ENCODE assay signal across 14 cellular contexts in the genomic region with DNA sequence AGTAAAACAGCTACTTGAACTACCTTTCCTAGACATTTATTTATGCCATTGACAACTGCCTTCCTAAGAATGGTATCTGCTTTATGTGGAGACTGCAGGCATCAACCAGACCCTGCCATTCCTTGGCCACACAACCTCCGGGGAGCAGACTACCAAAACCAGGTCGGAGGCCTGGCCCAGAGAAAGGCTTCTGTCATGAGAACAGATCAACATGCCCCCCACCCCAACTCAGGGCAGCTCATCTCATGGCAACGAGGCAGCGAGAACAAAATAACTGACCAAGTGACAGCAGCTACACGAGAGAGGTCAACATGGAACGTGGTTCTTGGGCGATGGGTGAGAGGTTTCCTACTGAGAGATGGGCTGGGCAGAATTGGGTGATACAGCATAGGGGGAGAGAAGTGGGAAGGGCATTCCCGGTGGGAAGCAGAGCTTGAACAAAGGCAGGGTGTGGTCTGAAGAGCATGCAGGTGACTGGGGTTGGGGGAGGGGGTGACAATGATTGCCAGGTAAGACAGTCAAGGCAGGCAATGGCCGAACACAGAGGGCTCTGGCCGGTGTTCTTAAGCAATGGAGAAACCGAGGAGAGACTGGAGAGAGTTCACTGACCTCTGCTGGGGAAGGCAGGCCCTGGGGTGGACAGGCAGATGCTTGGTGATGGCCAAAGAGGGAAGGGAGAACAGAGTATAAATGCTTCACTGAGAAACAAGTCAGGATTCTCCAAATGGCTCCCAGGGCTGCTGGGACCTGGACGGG. TPM values are rescaled to one million over a fixed set of nuclear protein-coding genes. Genes with fewer than 3 reads are reported as not detected.
DNase-seq lines count a peak whose midpoint lies in the region; ATAC-seq, FAIRE-seq and TF ChIP-seq lines count a peak whose summit lies in the region.
"Had no signal": no experiment of that assay in that cellular context is flagged by ENCODE, and none has a peak within 500 bp of the region (broad histone marks: within the 10 kb centered on the region; RNA-seq: fewer than 3 reads in every experiment).

No MANE protein-coding gene starts in this region.

- H3K9me3 ChIP-seq in lower lobe of right lung = no peaks in the 10 kb centered on the region
- no peaks in the 10 kb centered on the region for H3K9me3 ChIP-seq in testis
- H3K9me3 ChIP-seq: neutrophil, tibial nerve had no signal

- no peak for ATAC-seq in lower lobe of right lung
- ATAC-seq in stimulated activated memory B cell treated with anti-CD40 and anti-IgM and Interleukin-4, amounts not matched to agents 10 μg/mL and 1 μg/mL and 100 μg/mL, for 72 hours = no peak

- peak; percentile 52 for FAIRE-seq in bronchial epithelial cell (lab: Jason Lieb, UNC)

- no peaks in the 10 kb centered on the region for H3K27me3 Mint-ChIP-seq in T-helper 2 cell treated with Interferon-gamma antibody and Interleukin-4, amounts not matched to agents 5 μg/mL and 100 μg/mL, for 36 hours (ENCODE audit: low read depth)
- no peaks in the 10 kb centered on the region for H3K27me3 Mint-ChIP-seq in stimulated activated memory B cell treated with anti-CD40 and anti-IgM and Interleukin-4, amounts not matched to agents 10 μg/mL and 1 μg/mL and 100 μg/mL, for 72 hours

- no peak overlapping the region for H3K4me3 Mint-ChIP-seq in T-helper 2 cell treated with Interferon-gamma antibody and Interleukin-4, amounts not matched to agents 5 μg/mL and 100 μg/mL, for 36 hours
- H3K4me3 Mint-ChIP-seq in stimulated activated memory B cell treated with anti-CD40 and anti-IgM and Interleukin-4, amounts not matched to agents 10 μg/mL and 1 μg/mL and 100 μg/mL, for 72 hours = no peak overlapping the region

- peak overlapping the region; percentile 72 for H3K27ac ChIP-seq in lower lobe of right lung
- no peak overlapping the region for H3K27ac ChIP-seq in testis
- H3K27ac ChIP-seq: 22Rv1 had no signal

- TF ChIP-seq CTCF in bronchial epithelial cell (IDR thresholded peaks at IDR 0.05; ENCODE audit: insufficient read depth, low read length, severe bottlenecking) = no peak
- no peak for TF ChIP-seq CTCF in lower lobe of right lung (IDR thresholded peaks at IDR 0.05)
- no peak for TF ChIP-seq CTCF in testis (IDR thresholded peaks at IDR 0.05)

- H3K4me1 Mint-ChIP-seq in T-helper 2 cell treated with Interferon-gamma antibody and Interleukin-4, amounts not matched to agents 5 μg/mL and 100 μg/mL, for 36 hours (ENCODE audit: low read depth) = peaks cover 58% of the 10 kb centered on the region
- H3K4me1 Mint-ChIP-seq in stimulated activated memory B cell treated with anti-CD40 and anti-IgM and Interleukin-4, amounts not matched to agents 10 μg/mL and 1 μg/mL and 100 μg/mL, for 72 hours = peaks cover 92% of the 10 kb centered on the region

- peaks cover 18% of the 10 kb centered on the region for H3K36me3 ChIP-seq in bronchial epithelial cell (ENCODE audit: control insufficient read depth, insufficient read depth, low read length)
- H3K36me3 ChIP-seq in lower lobe of right lung = peaks cover 31% of the 10 kb centered on the region
- no peaks in the 10 kb centered on the region for H3K36me3 ChIP-seq in testis (ENCODE audit: low read depth, missing control alignments)
- H3K36me3 ChIP-seq: neutrophil had no signal

- H3K4me1 ChIP-seq in lower lobe of right lung (peaks cover 83% of the 10 kb centered on the region), testis (peaks cover 40% of the 10 kb centered on the region)

- H3K36me3 Mint-ChIP-seq in T-helper 2 cell treated with Interferon-gamma antibody and Interleukin-4, amounts not matched to agents 5 μg/mL and 100 μg/mL, for 36 hours (ENCODE audit: low read depth) = peaks cover 43% of the 10 kb centered on the region
- peaks cover 70% of the 10 kb centered on the region for H3K36me3 Mint-ChIP-seq in stimulated activated memory B cell treated with anti-CD40 and anti-IgM and Interleukin-4, amounts not matched to agents 10 μg/mL and 1 μg/mL and 100 μg/mL, for 72 hours

- DNase-seq in T-helper 2 cell treated with Interferon-gamma antibody and Interleukin-4, amounts not matched to agents 5 μg/mL and 100 μg/mL, for 36 hours (ENCODE audit: low spot score) = no peak
- DNase-seq in T-helper 2 cell (no peak), bronchial epithelial cell (ENCODE audit: low read depth) (no peak), lower lobe of right lung (peak; percentile 24), DMS153 treated with DMSO at 0.1 percent for 48 hours (lab: John Stamatoyannopoulos, UW; ENCODE audit: unreplicated experiment) (no peak), testis (no peak), GM19238 (ENCODE audit: insufficient read length, low spot score) (no peak)
- DNase-seq: activated naive CD4-positive, alpha-beta T cell; hippocampal formation; NCI-H1417 had no signal

- intact Hi-C loops in lower lobe of right lung (cut with DNase I) (no loop called here), testis (cut with DNase I; ENCODE audit: low total_unique reads) (no loop called here)

- 92 to 93% methylated on average over 12 of the region's 12 CpGs for WGBS in testis, 2 donors

- H3K27ac Mint-ChIP-seq in T-helper 2 cell treated with Interferon-gamma antibody and Interleukin-4, amounts not matched to agents 5 μg/mL and 100 μg/mL, for 36 hours = peak overlapping the region; percentile 29
- H3K27ac Mint-ChIP-seq in stimulated activated memory B cell treated with anti-CD40 and anti-IgM and Interleukin-4, amounts not matched to agents 10 μg/mL and 1 μg/mL and 100 μg/mL, for 72 hours = peak overlapping the region; percentile 86

- H3K9me3 Mint-ChIP-seq in T-helper 2 cell treated with Interferon-gamma antibody and Interleukin-4, amounts not matched to agents 5 μg/mL and 100 μg/mL, for 36 hours = no peaks in the 10 kb centered on the region
- no peaks in the 10 kb centered on the region for H3K9me3 Mint-ChIP-seq in stimulated activated memory B cell treated with anti-CD40 and anti-IgM and Interleukin-4, amounts not matched to agents 10 μg/mL and 1 μg/mL and 100 μg/mL, for 72 hours

- no peak overlapping the region for H3K4me3 ChIP-seq in bronchial epithelial cell (ENCODE audit: low read depth, low read length)
- H3K4me3 ChIP-seq in lower lobe of right lung = peak overlapping the region; percentile 27
- H3K4me3 ChIP-seq in testis = no peak overlapping the region
- H3K4me3 ChIP-seq: tibial nerve had no signal

- H3K27me3 ChIP-seq in bronchial epithelial cell (ENCODE audit: control insufficient read depth, insufficient read depth, low read length) (no peaks in the 10 kb centered on the region), lower lobe of right lung (ENCODE audit: low read depth) (no peaks in the 10 kb centered on the region), testis (no peaks in the 10 kb centered on the region)
- H3K27me3 ChIP-seq: neutrophil, tibial nerve had no signal

- no peak for TF ChIP-seq POLR2A in testis (IDR thresholded peaks at IDR 0.05)

RNA-seq across cellular contexts. Expression of a gene that starts 33.9 kb away (rescaled TPM):
- total RNA-seq in bronchial epithelial cell (39.2 and 41.9 TPM in 2 replicates), lower lobe of right lung (42.9 TPM), testis (10 to 100 TPM; 59.6 to 66.6 TPM)
- 43.3 TPM for polyA plus RNA-seq in testis (ENCODE audit: insufficient read depth, low read depth, low replicate concordance)

RNA-seq across cellular contexts. Expression of a gene that starts 36.8 kb away (rescaled TPM):
- total RNA-seq in bronchial epithelial cell (20.0 and 35.5 TPM in 2 replicates), lower lobe of right lung (97.0 TPM), testis (10 to 100 TPM; 40.2 to 44.8 TPM)
- 16.2 TPM for polyA plus RNA-seq in testis (ENCODE audit: insufficient read depth, low read depth, low replicate concordance)
